ENCODE assay signal across 1 cellular context in genomic region chr9:99266136-99267023, GRCh38.
TF ChIP-seq lines count a peak whose summit lies in the region.

No MANE protein-coding gene starts in this region.

TF ChIP-seq in K562, 482 proteins besides CTCF, POLR2A, EP300 and RAD21 (continued from another document and continues in another):
- no peak for TF ChIP-seq ZNF318 (IDR thresholded peaks at IDR 0.05; ENCODE audit: borderline replicate concordance in 1 of 2, low read depth in 1 of 2)
- TF ChIP-seq CBFB (CRISPR knock-in tag; IDR thresholded peaks at IDR 0.05): no peak
- TF ChIP-seq ZNF764 (CRISPR knock-in tag; IDR thresholded peaks at IDR 0.05; ENCODE audit: low read depth): no peak
- TF ChIP-seq MCM5 (IDR thresholded peaks at IDR 0.05; ENCODE audit: low read depth): no peak
- TF ChIP-seq, protein P1, sequence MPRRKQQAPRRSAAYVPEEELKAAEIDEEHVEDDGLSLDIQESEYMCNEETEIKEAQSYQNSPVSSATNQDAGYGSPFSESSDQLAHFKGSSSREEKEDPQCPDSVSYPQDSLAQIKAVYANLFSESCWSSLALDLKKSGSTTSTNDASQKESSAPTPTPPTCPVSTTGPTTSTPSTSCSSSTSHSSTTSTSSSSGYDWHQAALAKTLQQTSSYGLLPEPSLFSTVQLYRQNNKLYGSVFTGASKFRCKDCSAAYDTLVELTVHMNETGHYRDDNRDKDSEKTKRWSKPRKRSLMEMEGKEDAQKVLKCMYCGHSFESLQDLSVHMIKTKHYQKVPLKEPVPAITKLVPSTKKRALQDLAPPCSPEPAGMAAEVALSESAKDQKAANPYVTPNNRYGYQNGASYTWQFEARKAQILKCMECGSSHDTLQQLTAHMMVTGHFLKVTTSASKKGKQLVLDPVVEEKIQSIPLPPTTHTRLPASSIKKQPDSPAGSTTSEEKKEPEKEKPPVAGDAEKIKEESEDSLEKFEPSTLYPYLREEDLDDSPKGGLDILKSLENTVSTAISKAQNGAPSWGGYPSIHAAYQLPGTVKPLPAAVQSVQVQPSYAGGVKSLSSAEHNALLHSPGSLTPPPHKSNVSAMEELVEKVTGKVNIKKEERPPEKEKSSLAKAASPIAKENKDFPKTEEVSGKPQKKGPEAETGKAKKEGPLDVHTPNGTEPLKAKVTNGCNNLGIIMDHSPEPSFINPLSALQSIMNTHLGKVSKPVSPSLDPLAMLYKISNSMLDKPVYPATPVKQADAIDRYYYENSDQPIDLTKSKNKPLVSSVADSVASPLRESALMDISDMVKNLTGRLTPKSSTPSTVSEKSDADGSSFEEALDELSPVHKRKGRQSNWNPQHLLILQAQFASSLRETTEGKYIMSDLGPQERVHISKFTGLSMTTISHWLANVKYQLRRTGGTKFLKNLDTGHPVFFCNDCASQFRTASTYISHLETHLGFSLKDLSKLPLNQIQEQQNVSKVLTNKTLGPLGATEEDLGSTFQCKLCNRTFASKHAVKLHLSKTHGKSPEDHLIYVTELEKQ (CRISPR knock-in tag; IDR thresholded peaks at IDR 0.05): no peak
- TF ChIP-seq BHLHE40 (IDR thresholded peaks at IDR 0.05; ENCODE audit: low read length): no peak
- TF ChIP-seq ATF2 (CRISPR knock-in tag; IDR thresholded peaks at IDR 0.05): no peak
- 0 out of 4 replicates have a peak, but pooled peaks of 1 of the 2 experiments have one; percentile 43 for TF ChIP-seq ZMIZ1 (IDR thresholded peaks at IDR 0.05; ENCODE audit: low read depth in 2 of 2, low read length in 2 of 2)
- TF ChIP-seq, protein P2, sequence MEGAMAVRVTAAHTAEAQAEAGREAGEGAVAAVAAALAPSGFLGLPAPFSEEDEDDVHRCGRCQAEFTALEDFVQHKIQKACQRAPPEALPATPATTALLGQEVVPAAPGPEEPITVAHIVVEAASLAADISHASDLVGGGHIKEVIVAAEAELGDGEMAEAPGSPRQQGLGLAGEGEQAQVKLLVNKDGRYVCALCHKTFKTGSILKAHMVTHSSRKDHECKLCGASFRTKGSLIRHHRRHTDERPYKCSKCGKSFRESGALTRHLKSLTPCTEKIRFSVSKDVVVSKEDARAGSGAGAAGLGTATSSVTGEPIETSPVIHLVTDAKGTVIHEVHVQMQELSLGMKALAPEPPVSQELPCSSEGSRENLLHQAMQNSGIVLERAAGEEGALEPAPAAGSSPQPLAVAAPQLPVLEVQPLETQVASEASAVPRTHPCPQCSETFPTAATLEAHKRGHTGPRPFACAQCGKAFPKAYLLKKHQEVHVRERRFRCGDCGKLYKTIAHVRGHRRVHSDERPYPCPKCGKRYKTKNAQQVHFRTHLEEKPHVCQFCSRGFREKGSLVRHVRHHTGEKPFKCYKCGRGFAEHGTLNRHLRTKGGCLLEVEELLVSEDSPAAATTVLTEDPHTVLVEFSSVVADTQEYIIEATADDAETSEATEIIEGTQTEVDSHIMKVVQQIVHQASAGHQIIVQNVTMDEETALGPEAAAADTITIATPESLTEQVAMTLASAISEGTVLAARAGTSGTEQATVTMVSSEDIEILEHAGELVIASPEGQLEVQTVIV (CRISPR knock-in tag; IDR thresholded peaks at IDR 0.05; ENCODE audit: borderline replicate concordance): no peak
- no peak for TF ChIP-seq MCM2 (IDR thresholded peaks at IDR 0.05; ENCODE audit: low read depth)
- TF ChIP-seq KLF16 (IDR thresholded peaks at IDR 0.05): no peak
- TF ChIP-seq ZNF263 (CRISPR knock-in tag; IDR thresholded peaks at IDR 0.05; ENCODE audit: borderline replicate concordance): no peak
- TF ChIP-seq, protein P3, sequence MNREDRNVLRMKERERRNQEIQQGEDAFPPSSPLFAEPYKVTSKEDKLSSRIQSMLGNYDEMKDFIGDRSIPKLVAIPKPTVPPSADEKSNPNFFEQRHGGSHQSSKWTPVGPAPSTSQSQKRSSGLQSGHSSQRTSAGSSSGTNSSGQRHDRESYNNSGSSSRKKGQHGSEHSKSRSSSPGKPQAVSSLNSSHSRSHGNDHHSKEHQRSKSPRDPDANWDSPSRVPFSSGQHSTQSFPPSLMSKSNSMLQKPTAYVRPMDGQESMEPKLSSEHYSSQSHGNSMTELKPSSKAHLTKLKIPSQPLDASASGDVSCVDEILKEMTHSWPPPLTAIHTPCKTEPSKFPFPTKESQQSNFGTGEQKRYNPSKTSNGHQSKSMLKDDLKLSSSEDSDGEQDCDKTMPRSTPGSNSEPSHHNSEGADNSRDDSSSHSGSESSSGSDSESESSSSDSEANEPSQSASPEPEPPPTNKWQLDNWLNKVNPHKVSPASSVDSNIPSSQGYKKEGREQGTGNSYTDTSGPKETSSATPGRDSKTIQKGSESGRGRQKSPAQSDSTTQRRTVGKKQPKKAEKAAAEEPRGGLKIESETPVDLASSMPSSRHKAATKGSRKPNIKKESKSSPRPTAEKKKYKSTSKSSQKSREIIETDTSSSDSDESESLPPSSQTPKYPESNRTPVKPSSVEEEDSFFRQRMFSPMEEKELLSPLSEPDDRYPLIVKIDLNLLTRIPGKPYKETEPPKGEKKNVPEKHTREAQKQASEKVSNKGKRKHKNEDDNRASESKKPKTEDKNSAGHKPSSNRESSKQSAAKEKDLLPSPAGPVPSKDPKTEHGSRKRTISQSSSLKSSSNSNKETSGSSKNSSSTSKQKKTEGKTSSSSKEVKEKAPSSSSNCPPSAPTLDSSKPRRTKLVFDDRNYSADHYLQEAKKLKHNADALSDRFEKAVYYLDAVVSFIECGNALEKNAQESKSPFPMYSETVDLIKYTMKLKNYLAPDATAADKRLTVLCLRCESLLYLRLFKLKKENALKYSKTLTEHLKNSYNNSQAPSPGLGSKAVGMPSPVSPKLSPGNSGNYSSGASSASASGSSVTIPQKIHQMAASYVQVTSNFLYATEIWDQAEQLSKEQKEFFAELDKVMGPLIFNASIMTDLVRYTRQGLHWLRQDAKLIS (CRISPR knock-in tag; IDR thresholded peaks at IDR 0.05): no peak
- no peak for TF ChIP-seq CHAMP1 (IDR thresholded peaks at IDR 0.05)
- TF ChIP-seq ZNF224 (CRISPR knock-in tag; IDR thresholded peaks at IDR 0.05): no peak
- no peak for TF ChIP-seq SMAD4 (CRISPR knock-in tag; conservative IDR thresholded peaks at IDR 0.05)
- TF ChIP-seq, protein P4, sequence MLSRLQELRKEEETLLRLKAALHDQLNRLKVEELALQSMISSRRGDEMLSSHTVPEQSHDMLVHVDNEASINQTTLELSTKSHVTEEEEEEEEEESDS (CRISPR knock-in tag; IDR thresholded peaks at IDR 0.05): no peak
- TF ChIP-seq NCOA6 (IDR thresholded peaks at IDR 0.05): no peak
- TF ChIP-seq ZFP91 (CRISPR knock-in tag; IDR thresholded peaks at IDR 0.05): no peak
- no peak for TF ChIP-seq ZNF232 (CRISPR knock-in tag; IDR thresholded peaks at IDR 0.05)
- TF ChIP-seq XRCC3 (IDR thresholded peaks at IDR 0.05): no peak
- TF ChIP-seq CTBP1 (IDR thresholded peaks at IDR 0.05; ENCODE audit: borderline replicate concordance): peak; percentile 53; the same call in 1 of the 2 replicates
